Comparison of ENCODE assay signal across 14 cellular contexts in the genomic region with DNA sequence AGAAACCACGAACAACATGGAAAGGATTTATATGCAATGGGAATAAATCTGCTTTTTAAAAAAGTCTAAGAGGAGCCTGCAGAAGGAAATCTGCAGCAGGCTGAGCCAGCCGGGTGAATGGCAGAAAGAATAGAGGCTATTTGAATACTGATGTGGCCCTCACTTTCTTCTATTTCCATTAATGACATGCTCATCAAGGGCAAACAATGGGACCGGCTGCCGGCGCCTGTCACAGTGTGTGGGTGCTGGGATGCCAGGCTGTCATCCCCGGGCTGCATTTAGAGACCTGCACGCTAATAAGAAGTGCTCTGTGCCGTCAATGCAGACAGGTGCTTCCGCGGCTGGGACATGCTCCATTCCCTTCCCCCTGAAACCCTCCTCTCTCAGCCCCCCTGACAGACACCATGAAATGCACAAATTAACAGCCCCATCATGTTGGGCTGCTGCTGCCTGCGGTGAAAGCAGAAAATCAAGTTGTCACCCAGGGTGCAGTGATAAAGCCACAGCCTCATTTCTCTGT.
DNase-seq lines count a peak whose midpoint lies in the region; ATAC-seq lines count a peak whose summit lies in the region.
"Had no signal": no experiment of that assay in that cellular context is flagged by ENCODE, and none has a peak within 500 bp of the region (broad histone marks: within the 10 kb centered on the region; RNA-seq: fewer than 3 reads in every experiment).

No MANE protein-coding gene starts in this region.

- no peak overlapping the region for H3K27ac Mint-ChIP-seq in effector memory CD8-positive, alpha-beta T cell

- DNase-seq in NCI-H128 (lab: John Stamatoyannopoulos, UW; ENCODE audit: unreplicated experiment) = peak; percentile 41
- peak; percentile 7 for DNase-seq in NCI-H526 treated with DMSO at 0.1 percent for 48 hours (lab: John Stamatoyannopoulos, UW)
- peak; percentile 57 to 92 (median 78) for DNase-seq in head of caudate nucleus
- peak; percentile 86 for DNase-seq in putamen (ENCODE audit: low spot score)
- DNase-seq in effector memory CD8-positive, alpha-beta T cell = no peak
- DNase-seq in NCI-H2227 (lab: John Stamatoyannopoulos, UW; ENCODE audit: unreplicated experiment) = no peak
- DNase-seq: activated CD4-positive, alpha-beta T cell treated with anti-CD3 and anti-CD28 coated beads, Interleukin-2, amount 50 U/mL, for 48 hours; amniotic stem cell; left lung; naive thymus-derived CD4-positive, alpha-beta T cell; right cardiac atrium; stimulated activated CD4-positive, alpha-beta T cell treated with anti-CD3 and anti-CD28 coated beads, Interleukin-2, amount 100 ng/mL, for 24 hours; trophoblast cell had no signal

- H3K36me3 Mint-ChIP-seq in effector memory CD8-positive, alpha-beta T cell (ENCODE audit: insufficient read depth) = peaks cover 20% of the 10 kb centered on the region

- intact Hi-C loops in head of caudate nucleus (cut with DNase I) = loop anchor here (10.0 kb wide), 1 partner anchor 349 kb away; no protein-coding TSS in a partner anchor

- no peaks in the 10 kb centered on the region for H3K9me3 Mint-ChIP-seq in effector memory CD8-positive, alpha-beta T cell
- H3K9me3 Mint-ChIP-seq: naive thymus-derived CD4-positive, alpha-beta T cell had no signal

- H3K4me1 Mint-ChIP-seq in effector memory CD8-positive, alpha-beta T cell (ENCODE audit: low read depth in 2 of 2) = no peaks in the 10 kb centered on the region
- H3K4me1 Mint-ChIP-seq: naive thymus-derived CD4-positive, alpha-beta T cell had no signal

- no peak overlapping the region for H3K4me3 Mint-ChIP-seq in effector memory CD8-positive, alpha-beta T cell
- H3K4me3 Mint-ChIP-seq: naive thymus-derived CD4-positive, alpha-beta T cell had no signal

- no peak for ATAC-seq in effector memory CD8-positive, alpha-beta T cell (replicated peaks)
- ATAC-seq in HG03521 (IDR thresholded peaks at IDR 0.05; ENCODE audit: unreplicated experiment) = no peak
- ATAC-seq: left lung; naive thymus-derived CD4-positive, alpha-beta T cell; right cardiac atrium had no signal

- H3K27me3 Mint-ChIP-seq in effector memory CD8-positive, alpha-beta T cell = no peaks in the 10 kb centered on the region
- H3K27me3 Mint-ChIP-seq: naive thymus-derived CD4-positive, alpha-beta T cell had no signal

Comparison
In these comparisons a context has a peak if more than half of its experiments do, and no peak if none do; other contexts are left out.
1. DNase-seq: peak in NCI-H128 (single experiment), NCI-H526 treated with DMSO at 0.1 percent for 48 hours (single experiment), head of caudate nucleus (42 of 42) and putamen (single experiment); none in effector memory CD8-positive, alpha-beta T cell (0 of 3) and NCI-H2227 (single experiment).